9 cellular contexts compared by ENCODE assay signal in genomic region chr11:58927393-58928081, GRCh38. TPM values are rescaled to one million over a fixed set of nuclear protein-coding genes. Genes with fewer than 3 reads are reported as not detected.
A peak's percentile ranks its signal among the peaks of the same experiment; 100 is the strongest.
DNase-seq lines count a peak whose midpoint lies in the region; ATAC-seq and TF ChIP-seq lines count a peak whose summit lies in the region.
"Had no signal": no experiment of that assay in that cellular context is flagged by ENCODE, and none has a peak within 500 bp of the region (broad histone marks: within the 10 kb centered on the region; RNA-seq: fewer than 3 reads in every experiment).

No MANE protein-coding gene starts in this region.

- ATAC-seq in GM19397 (IDR thresholded peaks at IDR 0.05; ENCODE audit: unreplicated experiment) (no peak), GM21529 (IDR thresholded peaks at IDR 0.05; ENCODE audit: unreplicated experiment) (no peak), GM21515 (IDR thresholded peaks at IDR 0.05; ENCODE audit: unreplicated experiment) (no peak)
- ATAC-seq: K562 had no signal

- DNase-seq in EH (ENCODE audit: low read depth): peak; percentile 26
- peak; percentile 82 for DNase-seq in NCI-H2196 (lab: John Stamatoyannopoulos, UW; ENCODE audit: unreplicated experiment)
- no peak for DNase-seq in mesenteric fat pad (ENCODE audit: low spot score)

- H2AFZ ChIP-seq in parathyroid adenoma: peak overlapping the region; percentile 70

- 10 to 13% methylated on average over 15 of the region's 15 CpGs for WGBS in ectodermal cell, 2 experiments

- peaks cover 11% of the 10 kb centered on the region for H3K4me1 ChIP-seq in ectodermal cell (ENCODE audit: control insufficient read depth, insufficient read depth, low read length)
- H3K4me1 ChIP-seq in parathyroid adenoma: no peaks in the 10 kb centered on the region

- H3K9me3 ChIP-seq in ectodermal cell (ENCODE audit: control insufficient read depth, low read length) (no peaks in the 10 kb centered on the region), parathyroid adenoma (ENCODE audit: control insufficient read depth, low read length) (no peaks in the 10 kb centered on the region)

- H3K4me2 ChIP-seq in parathyroid adenoma (ENCODE audit: low read length): peak overlapping the region; percentile 18

- H3K27me3 ChIP-seq in ectodermal cell (ENCODE audit: control insufficient read depth, insufficient read depth, low read length, poor library complexity, severe bottlenecking) (no peaks in the 10 kb centered on the region), parathyroid adenoma (ENCODE audit: control insufficient read depth, insufficient read depth, low read length) (no peaks in the 10 kb centered on the region)

- TF ChIP-seq CTCF in parathyroid adenoma (IDR thresholded peaks at IDR 0.05): no peak

- H3K79me2 ChIP-seq in parathyroid adenoma: no peaks in the 10 kb centered on the region

- H3K36me3 ChIP-seq in ectodermal cell (ENCODE audit: control insufficient read depth, insufficient read depth, low read length): no peaks in the 10 kb centered on the region
- H3K36me3 ChIP-seq in parathyroid adenoma (ENCODE audit: control insufficient read depth, insufficient read depth, low read length): no peaks in the 10 kb centered on the region

- no peak overlapping the region for H3K9ac ChIP-seq in parathyroid adenoma

- peak overlapping the region; percentile 19 for H3K4me3 ChIP-seq in ectodermal cell (ENCODE audit: insufficient read depth, low read depth, low read length)
- no peak overlapping the region for H3K4me3 ChIP-seq in parathyroid adenoma (ENCODE audit: low read depth, low read length)
- H3K4me3 ChIP-seq: K562 had no signal

- no peak overlapping the region for H3K27ac ChIP-seq in ectodermal cell (ENCODE audit: insufficient read depth, low read depth, low read length, poor library complexity, severe bottlenecking)
- H3K27ac ChIP-seq in parathyroid adenoma: no peak overlapping the region

RNA-seq across cellular contexts. Expression of gene GLYATL1, which starts 11.8 kb away (rescaled TPM):
- 6.1 TPM for polyA plus RNA-seq in ectodermal cell (2013, experiment 1 of 4)
- polyA plus RNA-seq in ectodermal cell (2013, experiment 2 of 4): 6.9 TPM
- 9.6 TPM for polyA plus RNA-seq in ectodermal cell (2013, experiment 3 of 4)
- polyA plus RNA-seq in ectodermal cell (2013, experiment 4 of 4): 6.0 TPM
- not detected for total RNA-seq in mesenteric fat pad
- total RNA-seq: K562 had no signal
- polyA plus RNA-seq: K562 had no signal
